ENCODE assay signal across 8 cellular contexts in the genomic region with DNA sequence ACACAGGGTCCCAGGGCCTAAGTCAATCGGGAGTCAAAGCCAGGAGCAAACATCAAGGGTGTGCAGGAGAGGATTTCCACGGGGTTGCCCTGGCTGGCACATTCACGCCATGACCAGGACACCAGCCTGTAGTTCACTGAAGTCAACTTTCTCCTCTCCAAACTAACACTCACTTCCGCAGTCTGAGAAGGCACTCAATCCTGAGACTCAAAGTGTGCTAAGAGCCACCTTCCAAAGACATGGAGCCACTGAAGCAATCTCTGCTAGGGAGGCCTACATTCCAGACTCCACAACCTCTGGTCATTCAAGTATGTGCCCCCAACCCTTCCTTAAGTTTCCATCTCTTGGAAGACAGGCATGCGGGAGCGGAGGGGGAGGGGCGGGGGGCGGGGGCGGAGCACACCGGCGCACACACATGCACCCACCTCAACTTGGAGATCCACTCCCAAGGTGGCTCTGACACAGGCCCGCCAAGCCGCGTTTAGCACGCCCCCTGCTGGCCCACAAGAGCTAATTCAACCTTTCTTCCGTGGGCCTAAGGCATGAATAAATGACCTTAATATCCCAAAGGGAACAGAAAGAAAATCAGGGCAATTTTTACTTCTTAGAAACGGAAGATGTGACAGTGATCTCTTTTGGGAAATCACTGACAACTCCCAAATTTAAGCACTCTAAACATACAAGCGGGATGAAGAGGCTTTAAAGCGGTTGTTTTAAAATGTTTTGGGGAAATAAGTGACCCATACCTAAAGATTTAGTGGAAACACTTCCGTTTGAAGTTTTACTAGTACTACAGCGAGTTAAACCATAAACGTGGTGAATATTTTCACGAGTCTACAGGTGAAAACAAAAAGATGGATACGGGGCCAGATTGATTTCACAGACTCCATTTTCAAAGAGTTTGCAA. TPM values are rescaled to one million over a fixed set of nuclear protein-coding genes. Genes with fewer than 3 reads are reported as not detected.
DNase-seq lines count a peak whose midpoint lies in the region; ATAC-seq and TF ChIP-seq lines count a peak whose summit lies in the region.

No MANE protein-coding gene starts in this region.

- peak in 1 of 2 donors; percentile 28 for ATAC-seq in activated T-cell treated with anti-CD3 and anti-CD28 coated beads, Interleukin-2, amount 50 U/mL, for 72 hours (replicated peaks in 1 of 2)
- ATAC-seq in upper lobe of right lung (peak; percentile 63), HG02763 (IDR thresholded peaks at IDR 0.05; ENCODE audit: unreplicated experiment) (no peak)

- H3K27me3 Mint-ChIP-seq in activated T-cell treated with anti-CD3 and anti-CD28 coated beads, Interleukin-2, amount 50 U/mL, for 72 hours (ENCODE audit: low read depth) = peaks cover 21% of the 10 kb centered on the region

- DNase-seq in CMK (ENCODE audit: low read depth) (peak; percentile 21), HT-29 (ENCODE audit: low spot score) (peak; percentile 62), fibroblast of the aortic adventitia (ENCODE audit: low read depth) (peak; percentile 37), nucleus accumbens (lab: John Stamatoyannopoulos, UW) (peak in 44 of 56 donors; percentile 25 to 80 (median 49)), upper lobe of right lung (peak; percentile 73)
- DNase-seq in activated T-cell treated with anti-CD3 and anti-CD28 coated beads, Interleukin-2, amount 50 U/mL, for 72 hours = peak; percentile 60 to 71

- H4K20me1 ChIP-seq in OCI-LY1 (ENCODE audit: insufficient read depth, low read length) = no peaks in the 10 kb centered on the region

- H3K27me3 ChIP-seq in OCI-LY1 (ENCODE audit: insufficient read depth, low read length) = no peaks in the 10 kb centered on the region
- no peaks in the 10 kb centered on the region for H3K27me3 ChIP-seq in upper lobe of right lung

- H3K4me3 Mint-ChIP-seq in activated T-cell treated with anti-CD3 and anti-CD28 coated beads, Interleukin-2, amount 50 U/mL, for 72 hours = peak overlapping the region in 1 of 2 donors; percentile 38

- H3K9me3 Mint-ChIP-seq in activated T-cell treated with anti-CD3 and anti-CD28 coated beads, Interleukin-2, amount 50 U/mL, for 72 hours = no peaks in the 10 kb centered on the region

- H3K27ac Mint-ChIP-seq in activated T-cell treated with anti-CD3 and anti-CD28 coated beads, Interleukin-2, amount 50 U/mL, for 72 hours = no peak overlapping the region

- H3K9ac ChIP-seq in OCI-LY1 (ENCODE audit: low read length) = no peak overlapping the region

- H3K4me1 Mint-ChIP-seq in activated T-cell treated with anti-CD3 and anti-CD28 coated beads, Interleukin-2, amount 50 U/mL, for 72 hours (ENCODE audit: low read depth) = peaks cover 6% of the 10 kb centered on the region

- no peak overlapping the region for H3K4me2 ChIP-seq in OCI-LY1 (ENCODE audit: low read length)

- TF ChIP-seq CTCF in OCI-LY1 (IDR thresholded peaks at IDR 0.05; ENCODE audit: low read length) (peak; percentile 86), fibroblast of the aortic adventitia (IDR thresholded peaks at IDR 0.05; ENCODE audit: insufficient read depth, low read length) (peak; percentile 69), upper lobe of right lung (IDR thresholded peaks at IDR 0.05) (peak; percentile 87)

- peaks cover 5% of the 10 kb centered on the region; the same call in 1 of the 2 replicates for H3F3A ChIP-seq in OCI-LY1 (ENCODE audit: insufficient read depth, low read length)

- no peak overlapping the region for H3K27ac ChIP-seq in OCI-LY1 (ENCODE audit: low read depth, low read length, poor library complexity, severe bottlenecking)
- H3K27ac ChIP-seq in upper lobe of right lung = no peak overlapping the region

- H3K4me3 ChIP-seq in OCI-LY1 (ENCODE audit: low read depth, low read length, poor library complexity, severe bottlenecking) (no peak overlapping the region), fibroblast of the aortic adventitia (ENCODE audit: low read depth, low read length) (no peak overlapping the region), upper lobe of right lung (no peak overlapping the region)

- intact Hi-C loops in upper lobe of right lung (cut with DNase I) = no loop called here

- no peaks in the 10 kb centered on the region for H3K36me3 ChIP-seq in OCI-LY1 (ENCODE audit: insufficient read depth, low read length)
- H3K36me3 ChIP-seq in upper lobe of right lung = no peaks in the 10 kb centered on the region

- no peak overlapping the region for H2AFZ ChIP-seq in OCI-LY1 (ENCODE audit: low read length)

- H3K9me3 ChIP-seq in OCI-LY1 (ENCODE audit: low read length) = no peaks in the 10 kb centered on the region
- H3K9me3 ChIP-seq in upper lobe of right lung = no peaks in the 10 kb centered on the region

- peaks cover 7% of the 10 kb centered on the region for H3K4me1 ChIP-seq in OCI-LY1 (ENCODE audit: insufficient read depth, low read length, severe bottlenecking)
- H3K4me1 ChIP-seq in upper lobe of right lung = peaks cover 7% of the 10 kb centered on the region

- H3K36me3 Mint-ChIP-seq in activated T-cell treated with anti-CD3 and anti-CD28 coated beads, Interleukin-2, amount 50 U/mL, for 72 hours (ENCODE audit: insufficient read depth in 2 of 2) = no peaks in the 10 kb centered on the region

- H3K79me2 ChIP-seq in OCI-LY1 (ENCODE audit: insufficient read depth, low read length) = no peaks in the 10 kb centered on the region

- H3K9me2 ChIP-seq in OCI-LY1 (ENCODE audit: low read depth, low read length) = no peaks in the 10 kb centered on the region

RNA-seq across cellular contexts. Expression of gene OTUD7A, which starts 2.7 kb away (rescaled TPM):
- total RNA-seq in HT-29 (2014; rRNA removed; shearing (Covaris generic)) = 0.10 and 0.31 TPM in 2 replicates
- total RNA-seq in activated T-cell treated with anti-CD3 and anti-CD28 coated beads, Interleukin-2, amount 50 U/mL, for 72 hours = 1 to 10 TPM in 1 of 2 donors, under 1 TPM in 1; 0.89 to 2.4 TPM
- total RNA-seq in fibroblast of the aortic adventitia (ENCODE audit: low replicate concordance) (0.08 and 0.63 TPM in 2 replicates), upper lobe of right lung (2.8 TPM)

Comparison
In these comparisons a context has a peak if more than half of its experiments do, and no peak if none do; other contexts are left out.
1. DNase-seq: peak in every context shown above with its lines; median percentile 73 in upper lobe of right lung; 66 in activated T-cell treated with anti-CD3 and anti-CD28 coated beads, Interleukin-2, amount 50 U/mL, for 72 hours; 62 in HT-29; 49 in nucleus accumbens; 37 in fibroblast of the aortic adventitia; 21 in CMK.